In genomic region chr17:17235212-17236174, GRCh38 we compare ENCODE assay signal across 7 cellular contexts. TPM values are rescaled to one million over a fixed set of nuclear protein-coding genes. Genes with fewer than 3 reads are reported as not detected.
DNase-seq lines count a peak whose midpoint lies in the region; ATAC-seq and TF ChIP-seq lines count a peak whose summit lies in the region.

No MANE protein-coding gene starts in this region.

- TF ChIP-seq EP300 in neural cell (conservative IDR thresholded peaks at IDR 0.05; ENCODE audit: poor library complexity, severe bottlenecking): no peak

- H3K9me3 ChIP-seq in GM23248 (ENCODE audit: low read depth) (no peaks in the 10 kb centered on the region), PC-9 (ENCODE audit: insufficient read depth, low read depth) (no peaks in the 10 kb centered on the region), neural cell (ENCODE audit: low read length) (no peaks in the 10 kb centered on the region)

- peaks cover 13% of the 10 kb centered on the region for H3K4me1 ChIP-seq in GM23248 (ENCODE audit: insufficient read depth)
- peaks cover 19% of the 10 kb centered on the region for H3K4me1 ChIP-seq in PC-9 (replicated peaks; ENCODE audit: insufficient read depth)

- no peak overlapping the region for H3K27ac Mint-ChIP-seq in endothelial cell (ENCODE audit: unreplicated experiment)

- peak overlapping the region; percentile 94 for H3K4me3 ChIP-seq in GM23248
- H3K4me3 ChIP-seq in PC-9: peak overlapping the region; percentile 87
- peak overlapping the region; percentile 100 for H3K4me3 ChIP-seq in neural cell (ENCODE audit: low read length)

- in situ Hi-C loops in GM23248 (cut with MboI): no loop called here

- H3K27me3 Mint-ChIP-seq in endothelial cell (ENCODE audit: unreplicated experiment): peaks cover 4% of the 10 kb centered on the region

- H3K4me1 Mint-ChIP-seq in endothelial cell (ENCODE audit: unreplicated experiment): peaks cover 8% of the 10 kb centered on the region

- BruUV-seq in PC-9 (replicated peaks; lab: Mats Ljungman, UMichigan): no TSS peak

- H3K9ac ChIP-seq in GM23248 (peak overlapping the region; percentile 99), neural cell (ENCODE audit: low read length) (peak overlapping the region; percentile 96)

- H3K9me2 ChIP-seq in GM23248 (ENCODE audit: insufficient read depth) (no peaks in the 10 kb centered on the region), PC-9 (ENCODE audit: insufficient read depth) (no peaks in the 10 kb centered on the region), neural cell (ENCODE audit: insufficient read depth, low read length) (no peaks in the 10 kb centered on the region)

- H3K36me3 ChIP-seq in GM23248 (ENCODE audit: low read depth) (peaks cover 3% of the 10 kb centered on the region; the same call in 1 of the 2 replicates), PC-9 (ENCODE audit: low read depth) (0 out of 2 replicates have a peak, but pooled peaks cover 8% of the 10 kb centered on the region), neural cell (ENCODE audit: insufficient read depth, low read length) (no peaks in the 10 kb centered on the region)

- intact Hi-C loops in PC-9 (cut with micrococcal nuclease; ENCODE audit: unreplicated experiment): no loop called here

- H4K20me1 ChIP-seq in GM23248 (ENCODE audit: insufficient read depth): no peaks in the 10 kb centered on the region
- H4K20me1 ChIP-seq in PC-9 (ENCODE audit: insufficient read depth): peaks cover 37% of the 10 kb centered on the region
- no peaks in the 10 kb centered on the region for H4K20me1 ChIP-seq in neural cell (ENCODE audit: insufficient read depth)

- H3K79me2 ChIP-seq in GM23248 (ENCODE audit: insufficient read depth) (peaks cover 48% of the 10 kb centered on the region), PC-9 (ENCODE audit: low read depth) (peaks cover 41% of the 10 kb centered on the region), neural cell (replicated peaks; ENCODE audit: insufficient read depth, low read length) (peaks cover 22% of the 10 kb centered on the region)

- DNase-seq in GM23248 (peak; percentile 76), PC-9 (peak in 1 of 2 experiments; percentile 25), endothelial cell (ENCODE audit: low spot score) (no peak), GM19238 (ENCODE audit: insufficient read length, low spot score) (no peak)
- DNase-seq in activated CD4-positive, CD25-positive, alpha-beta regulatory T cell treated with anti-CD3 and anti-CD28 coated beads, Interleukin-2, amount 50 U/mL, for 72 hours: no peak

- H3K27me3 ChIP-seq in GM23248 (replicated peaks; ENCODE audit: insufficient read depth) (no peaks in the 10 kb centered on the region), PC-9 (ENCODE audit: insufficient read depth, low read depth) (no peaks in the 10 kb centered on the region), neural cell (ENCODE audit: insufficient read depth, low read depth, low read length) (no peaks in the 10 kb centered on the region)

- WGBS in GM23248 (ENCODE audit: low coverage in 1 of 2, low lambda C conversion rate in 2 of 2, missing lambda C conversion rate in 2 of 2), 2 experiments: 15 to 19% methylated on average over 19 of the region's 19 CpGs

- H3K27ac ChIP-seq in GM23248 (peak overlapping the region; percentile 94), PC-9 (no peak overlapping the region), neural cell (ENCODE audit: low read length) (no peak overlapping the region)

- peaks cover 16% of the 10 kb centered on the region for H3K36me3 Mint-ChIP-seq in endothelial cell (ENCODE audit: low read depth, unreplicated experiment)

- H3F3A ChIP-seq in GM23248 (ENCODE audit: insufficient read depth) (peaks cover 14% of the 10 kb centered on the region), PC-9 (ENCODE audit: insufficient read depth, low read depth) (no peaks in the 10 kb centered on the region), neural cell (ENCODE audit: insufficient read depth, low read length, poor library complexity, severe bottlenecking) (no peaks in the 10 kb centered on the region)

- H3K4me2 ChIP-seq in GM23248 (ENCODE audit: unreplicated experiment) (peak overlapping the region; percentile 92), PC-9 (peak overlapping the region; percentile 95), neural cell (ENCODE audit: low read length) (peak overlapping the region; percentile 94)

- no peak for TF ChIP-seq RAD21 in neural cell (conservative IDR thresholded peaks at IDR 0.05)

- TF ChIP-seq CTCF in PC-9 (conservative IDR thresholded peaks at IDR 0.05) (no peak), endothelial cell (IDR thresholded peaks at IDR 0.05; ENCODE audit: unreplicated experiment) (no peak), neural cell (IDR thresholded peaks at IDR 0.05; ENCODE audit: poor library complexity, severe bottlenecking) (no peak)

- POLR2A ChIA-PET in PC-9 (lab: Charles Lee; ENCODE audit: unreplicated experiment): no interaction called here

- H3K4me3 Mint-ChIP-seq in endothelial cell (ENCODE audit: unreplicated experiment): peak overlapping the region; percentile 99

- no peak overlapping the region for H2AFZ ChIP-seq in GM23248
- H2AFZ ChIP-seq in PC-9: no peak overlapping the region
- no peak overlapping the region for H2AFZ ChIP-seq in neural cell (ENCODE audit: low read depth, low read length)

- CTCF ChIA-PET in PC-9 (lab: Charles Lee): no interaction called here

- ATAC-seq in HG02798 (IDR thresholded peaks at IDR 0.05; ENCODE audit: poor library complexity, unreplicated experiment): no peak

- H3K9me3 Mint-ChIP-seq in endothelial cell (ENCODE audit: unreplicated experiment): no peaks in the 10 kb centered on the region

TF ChIP-seq in neural cell, 6 proteins besides CTCF, POLR2A, EP300 and RAD21:
- TF ChIP-seq POLR2AphosphoS5 (IDR thresholded peaks at IDR 0.05): no peak
- no peak for TF ChIP-seq SMC3 (conservative IDR thresholded peaks at IDR 0.05; ENCODE audit: poor library complexity)
- no peak for TF ChIP-seq MXI1 (conservative IDR thresholded peaks at IDR 0.05; ENCODE audit: poor library complexity, severe bottlenecking)
- no peak for TF ChIP-seq REST (IDR thresholded peaks at IDR 0.05; ENCODE audit: borderline replicate concordance)
- TF ChIP-seq TAF1 (IDR thresholded peaks at IDR 0.05; ENCODE audit: low read depth): no peak
- no peak for TF ChIP-seq EZH2 (IDR thresholded peaks at IDR 0.05; ENCODE audit: borderline replicate concordance, insufficient read depth, low read length, poor library complexity, severe bottlenecking)

RNA-seq across cellular contexts. Expression of gene FLCN, which starts 1.5 kb away (rescaled TPM):
- 12.0 and 21.5 TPM in 2 replicates for total RNA-seq in GM23248 (2014; rRNA removed; shearing (Covaris generic))
- 7.3 and 10.0 TPM in 2 replicates for polyA plus RNA-seq in GM23248 (2016; fragmentation: Nextera tagmentation; extraction: Ambion mirVana)
- total RNA-seq in PC-9 (2021): 38.5 and 38.8 TPM in 2 replicates
- total RNA-seq in endothelial cell (ENCODE audit: unreplicated experiment): 50.4 TPM
- 33.3 and 34.0 TPM in 2 replicates for polyA plus RNA-seq in neural cell
- 47.7 and 49.2 TPM in 2 replicates for polyA minus RNA-seq in neural cell

RNA-seq across cellular contexts. Expression of gene PLD6, which starts 29.4 kb away (rescaled TPM):
- total RNA-seq in GM23248 (2014; rRNA removed; shearing (Covaris generic)): 0.65 and 2.0 TPM in 2 replicates
- polyA plus RNA-seq in GM23248 (2016; fragmentation: Nextera tagmentation; extraction: Ambion mirVana) (0.85 and 1.0 TPM in 2 replicates), neural cell (2.0 and 2.4 TPM in 2 replicates)
- total RNA-seq in PC-9 (2021) (4.1 and 5.0 TPM in 2 replicates), endothelial cell (ENCODE audit: unreplicated experiment) (0.21 TPM)
- polyA minus RNA-seq in neural cell: 0.58 and 0.73 TPM in 2 replicates

RNA-seq across cellular contexts. Expression of gene COPS3, which starts 45.6 kb away (rescaled TPM):
- total RNA-seq in GM23248 (2014; rRNA removed; shearing (Covaris generic)): 93.3 and 94.3 TPM in 2 replicates
- 89.7 and 90.2 TPM in 2 replicates for polyA plus RNA-seq in GM23248 (2016; fragmentation: Nextera tagmentation; extraction: Ambion mirVana)
- 57.7 and 87.6 TPM in 2 replicates for total RNA-seq in PC-9 (2021)
- 52.7 TPM for total RNA-seq in endothelial cell (ENCODE audit: unreplicated experiment)
- polyA plus RNA-seq in neural cell: 203 and 213 TPM in 2 replicates
- polyA minus RNA-seq in neural cell: 184 and 193 TPM in 2 replicates
